In genomic region chr11:35126879-35127576, GRCh38 we compare ENCODE assay signal across 14 cellular contexts. TPM values are rescaled to one million over a fixed set of nuclear protein-coding genes. Genes with fewer than 3 reads are reported as not detected.
DNase-seq lines count a peak whose midpoint lies in the region; ATAC-seq and TF ChIP-seq lines count a peak whose summit lies in the region.
"Had no signal": no experiment of that assay in that cellular context is flagged by ENCODE, and none has a peak within 500 bp of the region (broad histone marks: within the 10 kb centered on the region; RNA-seq: fewer than 3 reads in every experiment).

No MANE protein-coding gene starts in this region.

- no peak for TF ChIP-seq EP300 in tibial nerve (IDR thresholded peaks at IDR 0.05)

- no peaks in the 10 kb centered on the region for H3K27me3 Mint-ChIP-seq in activated T-cell treated with anti-CD3 and anti-CD28 coated beads, Interleukin-2, amount 50 U/mL, for 4 hours (ENCODE audit: low read depth)
- peaks cover 2% of the 10 kb centered on the region for H3K27me3 Mint-ChIP-seq in activated T-helper 1 cell treated with anti-CD3 and anti-CD28 coated beads, Interleukin-12 subunit alpha, Interleukin-12 subunit beta, Interleukin-2, Interleukin-4 antibody, amounts not matched to agents 30 ng/mL and 10 ng/mL and 1 ng/mL, durations not matched to agents 14 hours and 24 hours and 36 hours (ENCODE audit: insufficient read depth)

- no peaks in the 10 kb centered on the region for H3K9me3 Mint-ChIP-seq in activated T-cell treated with anti-CD3 and anti-CD28 coated beads, Interleukin-2, amount 50 U/mL, for 4 hours
- H3K9me3 Mint-ChIP-seq in activated T-helper 1 cell treated with anti-CD3 and anti-CD28 coated beads, Interleukin-12 subunit alpha, Interleukin-12 subunit beta, Interleukin-2, Interleukin-4 antibody, amounts not matched to agents 30 ng/mL and 10 ng/mL and 1 ng/mL, durations not matched to agents 14 hours and 24 hours and 36 hours, result no peaks in the 10 kb centered on the region

- TF ChIP-seq POLR2A in tibial nerve (IDR thresholded peaks at IDR 0.05), result no peak

- intact Hi-C loops in activated T-helper 1 cell treated with anti-CD3 and anti-CD28 coated beads, Interleukin-12 subunit alpha, Interleukin-12 subunit beta, Interleukin-2, Interleukin-4 antibody, amounts not matched to agents 30 ng/mL and 10 ng/mL and 1 ng/mL, durations not matched to agents 14 hours and 24 hours and 36 hours (cut with micrococcal nuclease), result loop anchor here (1.0 to 5.0 kb wide), 14 partner anchors 12 to 475 kb away; partner anchors contain the start of genes APIP, CD44 and PDHX

- no peaks in the 10 kb centered on the region for H3K27me3 ChIP-seq in tibial nerve
- H3K27me3 ChIP-seq: gastrocnemius medialis, uterus had no signal

- H3K9me3 ChIP-seq in tibial nerve, result no peaks in the 10 kb centered on the region
- H3K9me3 ChIP-seq: gastrocnemius medialis, uterus had no signal

- peak overlapping the region; percentile 72 for H3K4me3 Mint-ChIP-seq in activated T-cell treated with anti-CD3 and anti-CD28 coated beads, Interleukin-2, amount 50 U/mL, for 4 hours
- H3K4me3 Mint-ChIP-seq in activated T-helper 1 cell treated with anti-CD3 and anti-CD28 coated beads, Interleukin-12 subunit alpha, Interleukin-12 subunit beta, Interleukin-2, Interleukin-4 antibody, amounts not matched to agents 30 ng/mL and 10 ng/mL and 1 ng/mL, durations not matched to agents 14 hours and 24 hours and 36 hours, result peak overlapping the region; percentile 45

- H3K36me3 Mint-ChIP-seq in activated T-cell treated with anti-CD3 and anti-CD28 coated beads, Interleukin-2, amount 50 U/mL, for 4 hours (ENCODE audit: insufficient read depth), result no peaks in the 10 kb centered on the region
- no peaks in the 10 kb centered on the region for H3K36me3 Mint-ChIP-seq in activated T-helper 1 cell treated with anti-CD3 and anti-CD28 coated beads, Interleukin-12 subunit alpha, Interleukin-12 subunit beta, Interleukin-2, Interleukin-4 antibody, amounts not matched to agents 30 ng/mL and 10 ng/mL and 1 ng/mL, durations not matched to agents 14 hours and 24 hours and 36 hours (ENCODE audit: low read depth)

- peaks cover 65% of the 10 kb centered on the region for H3K4me1 Mint-ChIP-seq in activated T-cell treated with anti-CD3 and anti-CD28 coated beads, Interleukin-2, amount 50 U/mL, for 4 hours (ENCODE audit: low read depth)
- H3K4me1 Mint-ChIP-seq in activated T-helper 1 cell treated with anti-CD3 and anti-CD28 coated beads, Interleukin-12 subunit alpha, Interleukin-12 subunit beta, Interleukin-2, Interleukin-4 antibody, amounts not matched to agents 30 ng/mL and 10 ng/mL and 1 ng/mL, durations not matched to agents 14 hours and 24 hours and 36 hours (ENCODE audit: low read depth), result peaks cover 57% of the 10 kb centered on the region

- DNase-seq in activated T-cell treated with anti-CD3 and anti-CD28 coated beads, Interleukin-2, amount 50 U/mL, for 4 hours, result no peak
- DNase-seq in activated T-cell treated with anti-CD3 and anti-CD28 coated beads for 4 hours (no peak), tibial nerve (ENCODE audit: low spot score in 2 of 2) (no peak), NCI-H2196 treated with DMSO at 0.1 percent for 48 hours (lab: John Stamatoyannopoulos, UW; ENCODE audit: unreplicated experiment) (no peak)
- no peak for DNase-seq in activated T-helper 1 cell treated with anti-CD3 and anti-CD28 coated beads, Interleukin-12 subunit alpha, Interleukin-12 subunit beta, Interleukin-2, Interleukin-4 antibody, amounts not matched to agents 30 ng/mL and 10 ng/mL and 1 ng/mL, durations not matched to agents 14 hours and 24 hours and 36 hours (ENCODE audit: low spot score)
- DNase-seq in stimulated activated naive CD8-positive, alpha-beta T cell treated with anti-CD3 and anti-CD28 coated beads, Interleukin-15, Interleukin-2, amounts not matched to agents 100 U/mL and 50 U/mL, for 24 hours, result no peak
- DNase-seq: DMS 273 treated with DMSO at 0.1 percent for 48 hours, gastrocnemius medialis, mammary epithelial cell, MV-4-11, Right ventricle myocardium superior, uterus had no signal

- WGBS in tibial nerve, 2 donors, result 87 to 97% methylated on average over 5 of the region's 5 CpGs

- no peak for ATAC-seq in activated T-cell treated with anti-CD3 and anti-CD28 coated beads, Interleukin-2, amount 50 U/mL, for 4 hours
- peak; percentile 31 for ATAC-seq in HG02588 (IDR thresholded peaks at IDR 0.05; ENCODE audit: unreplicated experiment)
- peak; percentile 17 for ATAC-seq in stimulated activated naive CD8-positive, alpha-beta T cell treated with anti-CD3 and anti-CD28 coated beads, Interleukin-15, Interleukin-2, amounts not matched to agents 100 U/mL and 50 U/mL, for 24 hours
- ATAC-seq in activated CD4-positive, CD25-positive, alpha-beta regulatory T cell treated with anti-CD3 and anti-CD28 coated beads, Interleukin-2, amount 50 U/mL, for 24 hours, result no peak
- ATAC-seq: gastrocnemius medialis had no signal

- peak overlapping the region; percentile 84 for H3K27ac Mint-ChIP-seq in activated T-helper 1 cell treated with anti-CD3 and anti-CD28 coated beads, Interleukin-12 subunit alpha, Interleukin-12 subunit beta, Interleukin-2, Interleukin-4 antibody, amounts not matched to agents 30 ng/mL and 10 ng/mL and 1 ng/mL, durations not matched to agents 14 hours and 24 hours and 36 hours

- H3K4me1 ChIP-seq in tibial nerve, result no peaks in the 10 kb centered on the region
- H3K4me1 ChIP-seq: gastrocnemius medialis, uterus had no signal

- H3K4me3 ChIP-seq in tibial nerve, result no peak overlapping the region
- H3K4me3 ChIP-seq: gastrocnemius medialis, uterus had no signal

- no peak for TF ChIP-seq CTCF in tibial nerve (IDR thresholded peaks at IDR 0.05)

- H3K27ac ChIP-seq in tibial nerve, result no peak overlapping the region
- H3K27ac ChIP-seq: gastrocnemius medialis, uterus had no signal

- H3K36me3 ChIP-seq in tibial nerve, result no peaks in the 10 kb centered on the region
- H3K36me3 ChIP-seq: gastrocnemius medialis, uterus had no signal

RNA-seq across cellular contexts. Expression of gene CD44, which starts 11.9 kb away (rescaled TPM):
- 100 to 1,000 TPM; 468 to 781 (median 646) TPM for total RNA-seq in activated T-cell treated with anti-CD3 and anti-CD28 coated beads, Interleukin-2, amount 50 U/mL, for 4 hours
- 547 and 550 TPM in 2 replicates for total RNA-seq in activated T-helper 1 cell treated with anti-CD3 and anti-CD28 coated beads, Interleukin-12 subunit alpha, Interleukin-12 subunit beta, Interleukin-2, Interleukin-4 antibody, amounts not matched to agents 30 ng/mL and 10 ng/mL and 1 ng/mL, durations not matched to agents 14 hours and 24 hours and 36 hours
- 100 to 1,000 TPM in 1 of 4 donors, 10 to 100 TPM in 3; 67.1 to 180 (median 84.8) TPM for total RNA-seq in tibial nerve

Comparison
In these comparisons a context has a peak if more than half of its experiments do, and no peak if none do; other contexts are left out.
1. ATAC-seq: peak in HG02588 (single experiment) and stimulated activated naive CD8-positive, alpha-beta T cell treated with anti-CD3 and anti-CD28 coated beads, Interleukin-15, Interleukin-2, amounts not matched to agents 100 U/mL and 50 U/mL, for 24 hours (single experiment); none in activated T-cell treated with anti-CD3 and anti-CD28 coated beads, Interleukin-2, amount 50 U/mL, for 4 hours (0 of 2) and activated CD4-positive, CD25-positive, alpha-beta regulatory T cell treated with anti-CD3 and anti-CD28 coated beads, Interleukin-2, amount 50 U/mL, for 24 hours (0 of 2).